ENCODE assay signal across 9 cellular contexts in genomic region chr6:157143171-157143884, GRCh38.
DNase-seq lines count a peak whose midpoint lies in the region; ATAC-seq and TF ChIP-seq lines count a peak whose summit lies in the region.
"Had no signal": no experiment of that assay in that cellular context is flagged by ENCODE, and none has a peak within 500 bp of the region (broad histone marks: within the 10 kb centered on the region; RNA-seq: fewer than 3 reads in every experiment).

No MANE protein-coding gene starts in this region.

- intact Hi-C loops in upper lobe of right lung (cut with DNase I), result no loop called here

- no peak overlapping the region for H3K4me3 ChIP-seq in upper lobe of right lung
- H3K4me3 ChIP-seq: HAP-1 had no signal

- no peak for TF ChIP-seq CTCF in upper lobe of right lung (IDR thresholded peaks at IDR 0.05)

- H3K27ac ChIP-seq in upper lobe of right lung, result peak overlapping the region; percentile 55

- peak; percentile 15 for DNase-seq in activated naive CD8-positive, alpha-beta T cell treated with anti-CD3 and anti-CD28 coated beads, Interleukin-2, amount 50 U/mL, for 24 hours
- no peak for DNase-seq in activated naive CD8-positive, alpha-beta T cell treated with anti-CD3 and anti-CD28 coated beads for 36 hours
- peak; percentile 10 for DNase-seq in activated T-helper 9 cell treated with anti-CD3 and anti-CD28 coated beads, Interleukin-2, amount 50 U/mL, for 16 hours (ENCODE audit: low read depth)
- DNase-seq in iris pigment epithelial cell (ENCODE audit: low read depth) (peak; percentile 62), upper lobe of right lung (no peak), MV-4-11 (lab: John Stamatoyannopoulos, UW) (no peak), DMS79 (lab: John Stamatoyannopoulos, UW) (no peak), putamen (ENCODE audit: low spot score) (no peak)

- H3K4me3 Mint-ChIP-seq in activated naive CD8-positive, alpha-beta T cell treated with anti-CD3 and anti-CD28 coated beads, Interleukin-2, amount 50 U/mL, for 24 hours, result no peak overlapping the region
- H3K4me3 Mint-ChIP-seq in activated naive CD8-positive, alpha-beta T cell treated with anti-CD3 and anti-CD28 coated beads for 36 hours, result no peak overlapping the region

- H3K36me3 ChIP-seq in upper lobe of right lung, result peaks cover 17% of the 10 kb centered on the region

- no peak overlapping the region for H3K27ac Mint-ChIP-seq in activated naive CD8-positive, alpha-beta T cell treated with anti-CD3 and anti-CD28 coated beads, Interleukin-2, amount 50 U/mL, for 24 hours
- no peak overlapping the region for H3K27ac Mint-ChIP-seq in activated naive CD8-positive, alpha-beta T cell treated with anti-CD3 and anti-CD28 coated beads for 36 hours

- no peaks in the 10 kb centered on the region for H3K27me3 ChIP-seq in upper lobe of right lung

- peaks cover 16% of the 10 kb centered on the region for H3K4me1 Mint-ChIP-seq in activated naive CD8-positive, alpha-beta T cell treated with anti-CD3 and anti-CD28 coated beads, Interleukin-2, amount 50 U/mL, for 24 hours
- H3K4me1 Mint-ChIP-seq in activated naive CD8-positive, alpha-beta T cell treated with anti-CD3 and anti-CD28 coated beads for 36 hours, result no peaks in the 10 kb centered on the region

- no peaks in the 10 kb centered on the region for H3K9me3 Mint-ChIP-seq in activated naive CD8-positive, alpha-beta T cell treated with anti-CD3 and anti-CD28 coated beads, Interleukin-2, amount 50 U/mL, for 24 hours
- no peaks in the 10 kb centered on the region for H3K9me3 Mint-ChIP-seq in activated naive CD8-positive, alpha-beta T cell treated with anti-CD3 and anti-CD28 coated beads for 36 hours

- peaks cover 35% of the 10 kb centered on the region for H3K4me1 ChIP-seq in upper lobe of right lung

- peak; percentile 90 for ATAC-seq in activated naive CD8-positive, alpha-beta T cell treated with anti-CD3 and anti-CD28 coated beads, Interleukin-2, amount 50 U/mL, for 24 hours
- ATAC-seq in upper lobe of right lung, result peak; percentile 53

- H3K9me3 ChIP-seq in upper lobe of right lung, result no peaks in the 10 kb centered on the region
- H3K9me3 ChIP-seq: HAP-1 had no signal

- peaks cover 4% of the 10 kb centered on the region for H3K36me3 Mint-ChIP-seq in activated naive CD8-positive, alpha-beta T cell treated with anti-CD3 and anti-CD28 coated beads, Interleukin-2, amount 50 U/mL, for 24 hours (ENCODE audit: low read depth)
- H3K36me3 Mint-ChIP-seq in activated naive CD8-positive, alpha-beta T cell treated with anti-CD3 and anti-CD28 coated beads for 36 hours, result peaks cover 4% of the 10 kb centered on the region

- H3K27me3 Mint-ChIP-seq in activated naive CD8-positive, alpha-beta T cell treated with anti-CD3 and anti-CD28 coated beads, Interleukin-2, amount 50 U/mL, for 24 hours, result no peaks in the 10 kb centered on the region
- no peaks in the 10 kb centered on the region for H3K27me3 Mint-ChIP-seq in activated naive CD8-positive, alpha-beta T cell treated with anti-CD3 and anti-CD28 coated beads for 36 hours

Comparison
In these comparisons a context has a peak if more than half of its experiments do, and no peak if none do; other contexts are left out.
1. DNase-seq: peak in activated naive CD8-positive, alpha-beta T cell treated with anti-CD3 and anti-CD28 coated beads, Interleukin-2, amount 50 U/mL, for 24 hours (single experiment), activated T-helper 9 cell treated with anti-CD3 and anti-CD28 coated beads, Interleukin-2, amount 50 U/mL, for 16 hours (single experiment) and iris pigment epithelial cell (single experiment); none in activated naive CD8-positive, alpha-beta T cell treated with anti-CD3 and anti-CD28 coated beads for 36 hours (single experiment), upper lobe of right lung (single experiment), MV-4-11 (single experiment), DMS79 (single experiment) and putamen (single experiment).